ENCODE assay signal across 15 cellular contexts in genomic region chr17:37090941-37091340, GRCh38.
A peak's percentile ranks its signal among the peaks of the same experiment; 100 is the strongest.
DNase-seq lines count a peak whose midpoint lies in the region; ATAC-seq and TF ChIP-seq lines count a peak whose summit lies in the region.
"Had no signal": no experiment of that assay in that cellular context is flagged by ENCODE, and none has a peak within 500 bp of the region (broad histone marks: within the 10 kb centered on the region; RNA-seq: fewer than 3 reads in every experiment).

No MANE protein-coding gene starts in this region.

- DNase-seq in T-helper 1 cell, result no peak
- no peak for DNase-seq in activated T-helper 2 cell treated with anti-CD3 and anti-CD28 coated beads, Interferon-gamma antibody, Interleukin-2, Interleukin-4, amounts not matched to agents 10 μg/mL and 5 μg/mL and 100 μg/mL, durations not matched to agents 14 hours and 24 hours and 36 hours (ENCODE audit: low spot score)
- no peak for DNase-seq in neural crest cell (ENCODE audit: low read depth, low spot score)
- DNase-seq in NCI-H226, result no peak
- DNase-seq: amniotic stem cell, EL, IMR-90, left cardiac atrium, NCI-H2107, NCI-H774, tibial artery had no signal

- no peak overlapping the region for H3K4me3 ChIP-seq in Loucy (ENCODE audit: low read length, poor library complexity, severe bottlenecking)
- H3K4me3 ChIP-seq: tibial artery had no signal

- H3K27me3 Mint-ChIP-seq in T-helper 1 cell treated with Interleukin-12 subunit alpha and Interleukin-12 subunit beta and Interleukin-4 antibody, amounts not matched to agents 30 μg/mL and 1 μg/mL, for 36 hours (ENCODE audit: low read depth), result no peaks in the 10 kb centered on the region
- no peaks in the 10 kb centered on the region for H3K27me3 Mint-ChIP-seq in activated T-helper 2 cell treated with anti-CD3 and anti-CD28 coated beads, Interferon-gamma antibody, Interleukin-2, Interleukin-4, amounts not matched to agents 10 μg/mL and 5 μg/mL and 100 μg/mL, durations not matched to agents 14 hours and 24 hours and 36 hours (ENCODE audit: low read depth)
- no peaks in the 10 kb centered on the region for H3K27me3 Mint-ChIP-seq in neural crest cell (ENCODE audit: low read depth)

- ATAC-seq in HG03354 (IDR thresholded peaks at IDR 0.05; ENCODE audit: poor library complexity, severe bottlenecking, unreplicated experiment) (no peak), HG03442 (IDR thresholded peaks at IDR 0.05; ENCODE audit: unreplicated experiment) (no peak)

- no peaks in the 10 kb centered on the region for H4K20me1 ChIP-seq in Loucy (ENCODE audit: insufficient read depth, low read length, poor library complexity, severe bottlenecking)

- intact Hi-C loops in activated T-helper 2 cell treated with anti-CD3 and anti-CD28 coated beads, Interferon-gamma antibody, Interleukin-2, Interleukin-4, amounts not matched to agents 10 μg/mL and 5 μg/mL and 100 μg/mL, durations not matched to agents 14 hours and 24 hours and 36 hours (cut with micrococcal nuclease), result no loop called here

- no peak overlapping the region for H2AFZ ChIP-seq in Loucy (ENCODE audit: low read length)

- no peak overlapping the region for H3K4me3 Mint-ChIP-seq in T-helper 1 cell treated with Interleukin-12 subunit alpha and Interleukin-12 subunit beta and Interleukin-4 antibody, amounts not matched to agents 30 μg/mL and 1 μg/mL, for 36 hours
- no peak overlapping the region for H3K4me3 Mint-ChIP-seq in activated T-helper 2 cell treated with anti-CD3 and anti-CD28 coated beads, Interferon-gamma antibody, Interleukin-2, Interleukin-4, amounts not matched to agents 10 μg/mL and 5 μg/mL and 100 μg/mL, durations not matched to agents 14 hours and 24 hours and 36 hours (ENCODE audit: low read depth)
- peak overlapping the region; percentile 25 for H3K4me3 Mint-ChIP-seq in neural crest cell

- H3K4me1 Mint-ChIP-seq in T-helper 1 cell treated with Interleukin-12 subunit alpha and Interleukin-12 subunit beta and Interleukin-4 antibody, amounts not matched to agents 30 μg/mL and 1 μg/mL, for 36 hours (ENCODE audit: low read depth), result peaks cover 42% of the 10 kb centered on the region
- peaks cover 60% of the 10 kb centered on the region for H3K4me1 Mint-ChIP-seq in activated T-helper 2 cell treated with anti-CD3 and anti-CD28 coated beads, Interferon-gamma antibody, Interleukin-2, Interleukin-4, amounts not matched to agents 10 μg/mL and 5 μg/mL and 100 μg/mL, durations not matched to agents 14 hours and 24 hours and 36 hours (ENCODE audit: low read depth)
- H3K4me1 Mint-ChIP-seq in neural crest cell, result peaks cover 54% of the 10 kb centered on the region

- peak overlapping the region; percentile 69 for H3K9ac ChIP-seq in Loucy (ENCODE audit: low read depth, low read length, poor library complexity, severe bottlenecking)

- H3K9me3 Mint-ChIP-seq in T-helper 1 cell treated with Interleukin-12 subunit alpha and Interleukin-12 subunit beta and Interleukin-4 antibody, amounts not matched to agents 30 μg/mL and 1 μg/mL, for 36 hours, result no peaks in the 10 kb centered on the region
- H3K9me3 Mint-ChIP-seq in activated T-helper 2 cell treated with anti-CD3 and anti-CD28 coated beads, Interferon-gamma antibody, Interleukin-2, Interleukin-4, amounts not matched to agents 10 μg/mL and 5 μg/mL and 100 μg/mL, durations not matched to agents 14 hours and 24 hours and 36 hours, result no peaks in the 10 kb centered on the region
- H3K9me3 Mint-ChIP-seq in neural crest cell, result no peaks in the 10 kb centered on the region

- H3K4me2 ChIP-seq in Loucy (ENCODE audit: low read depth, low read length, poor library complexity, severe bottlenecking), result peak overlapping the region; percentile 80

- H3F3A ChIP-seq in Loucy (ENCODE audit: low read depth), result peaks cover 17% of the 10 kb centered on the region

- H3K36me3 Mint-ChIP-seq in T-helper 1 cell treated with Interleukin-12 subunit alpha and Interleukin-12 subunit beta and Interleukin-4 antibody, amounts not matched to agents 30 μg/mL and 1 μg/mL, for 36 hours (ENCODE audit: low read depth), result peaks cover 21% of the 10 kb centered on the region
- peaks cover 56% of the 10 kb centered on the region for H3K36me3 Mint-ChIP-seq in activated T-helper 2 cell treated with anti-CD3 and anti-CD28 coated beads, Interferon-gamma antibody, Interleukin-2, Interleukin-4, amounts not matched to agents 10 μg/mL and 5 μg/mL and 100 μg/mL, durations not matched to agents 14 hours and 24 hours and 36 hours (ENCODE audit: low read depth)
- H3K36me3 Mint-ChIP-seq in neural crest cell (ENCODE audit: low read depth), result peaks cover 34% of the 10 kb centered on the region

- no peaks in the 10 kb centered on the region for H3K27me3 ChIP-seq in Loucy (ENCODE audit: insufficient read depth, low read length, poor library complexity, severe bottlenecking)
- H3K27me3 ChIP-seq: tibial artery had no signal

- H3K9me2 ChIP-seq in Loucy (replicated peaks; ENCODE audit: low read depth, low read length), result no peaks in the 10 kb centered on the region

- peaks cover 13% of the 10 kb centered on the region; the same call in 1 of the 2 replicates for H3K36me3 ChIP-seq in Loucy (ENCODE audit: insufficient read depth, low read length)

- TF ChIP-seq CTCF in Loucy (conservative IDR thresholded peaks at IDR 0.05; ENCODE audit: low read length) (no peak), neural crest cell (conservative IDR thresholded peaks at IDR 0.05) (no peak)

- no peaks in the 10 kb centered on the region; the same call in 1 of the 2 replicates for H3K79me2 ChIP-seq in Loucy (ENCODE audit: insufficient read depth, low read length)

- H3K4me1 ChIP-seq in Loucy (ENCODE audit: insufficient read depth, low read length, poor library complexity, severe bottlenecking), result peaks cover 88% of the 10 kb centered on the region
- H3K4me1 ChIP-seq: tibial artery had no signal

- H3K9me3 ChIP-seq in Loucy (ENCODE audit: insufficient read depth, low read depth, low read length), result no peaks in the 10 kb centered on the region
- H3K9me3 ChIP-seq: tibial artery had no signal

- peak overlapping the region; percentile 88 for H3K27ac Mint-ChIP-seq in T-helper 1 cell treated with Interleukin-12 subunit alpha and Interleukin-12 subunit beta and Interleukin-4 antibody, amounts not matched to agents 30 μg/mL and 1 μg/mL, for 36 hours
- H3K27ac Mint-ChIP-seq in activated T-helper 2 cell treated with anti-CD3 and anti-CD28 coated beads, Interferon-gamma antibody, Interleukin-2, Interleukin-4, amounts not matched to agents 10 μg/mL and 5 μg/mL and 100 μg/mL, durations not matched to agents 14 hours and 24 hours and 36 hours, result peak overlapping the region; percentile 86
- peak overlapping the region; percentile 7 for H3K27ac Mint-ChIP-seq in neural crest cell (ENCODE audit: unreplicated experiment)

Comparison
In these comparisons a context has a peak if more than half of its experiments do, and no peak if none do; other contexts are left out.
1. H3K27ac Mint-ChIP-seq: peak in every context shown above with its lines; median percentile 88 in T-helper 1 cell treated with Interleukin-12 subunit alpha and Interleukin-12 subunit beta and Interleukin-4 antibody, amounts not matched to agents 30 μg/mL and 1 μg/mL, for 36 hours; 86 in activated T-helper 2 cell treated with anti-CD3 and anti-CD28 coated beads, Interferon-gamma antibody, Interleukin-2, Interleukin-4, amounts not matched to agents 10 μg/mL and 5 μg/mL and 100 μg/mL, durations not matched to agents 14 hours and 24 hours and 36 hours; 7 in neural crest cell.